ENCODE assay signal across 26 cellular contexts in the genomic region with DNA sequence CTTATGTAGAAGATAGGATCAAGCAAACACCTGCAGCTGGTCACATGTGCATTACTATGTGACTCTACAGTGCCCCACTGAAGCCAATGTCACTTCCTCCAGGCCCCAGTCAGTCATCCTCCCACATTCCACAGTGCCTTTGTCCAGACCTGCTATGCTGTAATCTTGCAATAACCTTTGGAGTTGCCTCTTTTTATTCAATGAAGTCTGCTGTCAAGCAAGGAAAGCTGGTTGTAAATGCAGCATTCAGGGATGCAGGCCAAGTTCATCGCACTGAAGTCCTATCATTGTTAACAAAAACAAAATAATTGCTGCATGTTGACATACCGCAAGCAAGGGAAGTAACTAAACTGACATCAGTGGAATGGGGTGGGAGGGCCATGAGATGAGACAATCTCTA.
A peak's percentile ranks its signal among the peaks of the same experiment; 100 is the strongest.
DNase-seq lines count a peak whose midpoint lies in the region; ATAC-seq, FAIRE-seq and TF ChIP-seq lines count a peak whose summit lies in the region.
"Had no signal": no experiment of that assay in that cellular context is flagged by ENCODE, and none has a peak within 500 bp of the region (broad histone marks: within the 10 kb centered on the region; RNA-seq: fewer than 3 reads in every experiment).

No MANE protein-coding gene starts in this region.

- no CpG with 5 or more reads among the region's 2 CpGs for WGBS in mesendoderm (ENCODE audit: extremely low coverage, insufficient coverage, low lambda C conversion rate)

- H3K9ac ChIP-seq in endothelial cell of umbilical vein (replicated peaks; ENCODE audit: extremely low read depth, insufficient read depth, low read length): no peak overlapping the region
- no peak overlapping the region for H3K9ac ChIP-seq in mesendoderm (ENCODE audit: low read length)
- H3K9ac ChIP-seq: SK-N-SH had no signal

- dilution Hi-C loops in endothelial cell of umbilical vein (cut with MboI; ENCODE audit: extremely low pct_ligation_motif_present, low sequenced_read_pairs): no loop called here

- TF ChIP-seq POLR2A in endothelial cell of umbilical vein (IDR thresholded peaks at IDR 0.05; ENCODE audit: low read depth, low read length): no peak

- no peaks in the 10 kb centered on the region for H3K9me1 ChIP-seq in endothelial cell of umbilical vein (replicated peaks; ENCODE audit: control insufficient read depth, extremely low read depth, insufficient read depth, low read length)

- no peak overlapping the region for H2BK120ac ChIP-seq in mesendoderm (ENCODE audit: low read depth, low read length)

- no TSS peak for BruUV-seq in endothelial cell of umbilical vein (replicated peaks; lab: Mats Ljungman, UMichigan)

- no peak overlapping the region for H3K23ac ChIP-seq in mesendoderm (ENCODE audit: low read length)

- H3K4me1 ChIP-seq in endothelial cell of umbilical vein (ENCODE audit: control insufficient read depth, extremely low read depth, insufficient read depth, low read length): peaks cover 15% of the 10 kb centered on the region
- H3K4me1 ChIP-seq in mesendoderm (ENCODE audit: control insufficient read depth, low read depth, low read length): no peaks in the 10 kb centered on the region

- H3K4me2 ChIP-seq in endothelial cell of umbilical vein (ENCODE audit: insufficient read depth, low read length) (no peak overlapping the region), mesendoderm (ENCODE audit: low read length) (no peak overlapping the region)
- H3K4me2 ChIP-seq: SK-N-SH had no signal

- intact Hi-C loops in endothelial cell of umbilical vein (cut with micrococcal nuclease): loop anchor here (5.0 kb wide), 1 partner anchor 87 kb away; no protein-coding TSS in a partner anchor
- intact Hi-C loops in left colon (cut with DNase I, micrococcal nuclease): no loop called here
- intact Hi-C loops in activated CD4-positive, alpha-beta T cell treated with anti-CD3 and anti-CD28 coated beads, Interleukin-2, amount 10 ng/mL, durations not matched to agents 24 days and 14 days (cut with micrococcal nuclease): no loop called here

- no peak overlapping the region for H2BK5ac ChIP-seq in mesendoderm (ENCODE audit: low read length)

- peaks cover 6% of the 10 kb centered on the region for H3K4me1 Mint-ChIP-seq in activated CD4-positive, alpha-beta T cell treated with anti-CD3 and anti-CD28 coated beads, Interleukin-2, amount 10 ng/mL, durations not matched to agents 24 days and 14 days

- no peak overlapping the region for H2AK5ac ChIP-seq in mesendoderm (ENCODE audit: low read length)

- ATAC-seq in left colon (peak; percentile 59), HG02973 (IDR thresholded peaks at IDR 0.05; ENCODE audit: unreplicated experiment) (no peak)
- ATAC-seq: activated CD4-positive, alpha-beta T cell treated with anti-CD3 and anti-CD28 coated beads for 36 hours; activated T-cell treated with anti-CD3 and anti-CD28 coated beads, Interleukin-2, amount 50 U/mL, for 4 hours; heart left ventricle; left lung; naive thymus-derived CD8-positive, alpha-beta T cell; T-helper 17 cell had no signal

- H3K79me1 ChIP-seq in mesendoderm (ENCODE audit: low read length): no peaks in the 10 kb centered on the region

- no peaks in the 10 kb centered on the region for H4K20me1 ChIP-seq in endothelial cell of umbilical vein (replicated peaks; ENCODE audit: control insufficient read depth, extremely low read depth, insufficient read depth, low read length)

- H3K4me3 ChIP-seq in endothelial cell of umbilical vein (replicated peaks in 1 of 3; ENCODE audit: insufficient read depth in 1 of 3, low read depth in 1 of 3, low read length in 3 of 3) (no peak overlapping the region), mesendoderm (ENCODE audit: low read length) (no peak overlapping the region)
- H3K4me3 ChIP-seq: adrenal gland, coronary artery, heart left ventricle, left lung, upper lobe of left lung had no signal

- no peak overlapping the region for H2BK15ac ChIP-seq in mesendoderm (replicated peaks; ENCODE audit: low read depth)

- H3K36me3 ChIP-seq in endothelial cell of umbilical vein (ENCODE audit: control insufficient read depth in 2 of 2, extremely low read depth in 1 of 2, insufficient read depth in 2 of 2, low read length in 2 of 2): no peaks in the 10 kb centered on the region
- H3K36me3 ChIP-seq in mesendoderm (ENCODE audit: control insufficient read depth, insufficient read depth, low read length): no peaks in the 10 kb centered on the region
- H3K36me3 ChIP-seq: adrenal gland, heart left ventricle, left lung, upper lobe of left lung had no signal

- no peak overlapping the region for H3K4ac ChIP-seq in mesendoderm (ENCODE audit: low read depth, low read length)

- H3K36me3 Mint-ChIP-seq in activated CD4-positive, alpha-beta T cell treated with anti-CD3 and anti-CD28 coated beads, Interleukin-2, amount 10 ng/mL, durations not matched to agents 24 days and 14 days (ENCODE audit: low read depth): no peaks in the 10 kb centered on the region
- H3K36me3 Mint-ChIP-seq: brain; naive thymus-derived CD8-positive, alpha-beta T cell had no signal

- H2AFZ ChIP-seq in endothelial cell of umbilical vein (ENCODE audit: low read depth, low read length): no peak overlapping the region

- DNase-seq in COR-L47 (lab: John Stamatoyannopoulos, UW) (peak; percentile 37), NCI-H2029 treated with DMSO at 0.1 percent for 48 hours (lab: John Stamatoyannopoulos, UW) (peak; percentile 20), endothelial cell of umbilical vein (ENCODE audit: low read depth, low spot score) (peak; percentile 46), left colon (no peak), mesendoderm (no peak), NCI-H146 (lab: John Stamatoyannopoulos, UW) (no peak)
- no peak for DNase-seq in activated CD4-positive, alpha-beta T cell treated with anti-CD3 and anti-CD28 coated beads, Interleukin-2, amount 10 ng/mL, durations not matched to agents 24 days and 14 days
- DNase-seq: activated CD4-positive, alpha-beta T cell treated with anti-CD3 and anti-CD28 coated beads for 36 hours; activated naive CD4-positive, alpha-beta T cell; activated T-cell treated with anti-CD3 and anti-CD28 coated beads, Interleukin-2, amount 50 U/mL, for 4 hours; adrenal gland; DND-41; endodermal cell; heart left ventricle; left lung; naive thymus-derived CD8-positive, alpha-beta T cell; NCI-H510A; occipital lobe; SK-N-SH; T-helper 17 cell; upper lobe of left lung had no signal

- no peak overlapping the region for H4K5ac ChIP-seq in mesendoderm (ENCODE audit: low read length)

- CTCF ChIA-PET in endothelial cell of umbilical vein (lab: Charles Lee): no interaction called here

- no peaks in the 10 kb centered on the region for H3K9me3 ChIP-seq in endothelial cell of umbilical vein (replicated peaks; ENCODE audit: control insufficient read depth, insufficient read depth, low read length)
- H3K9me3 ChIP-seq: adrenal gland, left lung, SK-N-SH, upper lobe of left lung had no signal

- H3K27me3 ChIP-seq in endothelial cell of umbilical vein (ENCODE audit: control insufficient read depth in 2 of 2, insufficient read depth in 2 of 2, low read length in 2 of 2) (no peaks in the 10 kb centered on the region), mesendoderm (ENCODE audit: insufficient read depth, low read length, poor library complexity) (no peaks in the 10 kb centered on the region)
- H3K27me3 ChIP-seq: adrenal gland, upper lobe of left lung had no signal

- H3K4me3 Mint-ChIP-seq in activated CD4-positive, alpha-beta T cell treated with anti-CD3 and anti-CD28 coated beads, Interleukin-2, amount 10 ng/mL, durations not matched to agents 24 days and 14 days: no peak overlapping the region
- H3K4me3 Mint-ChIP-seq: activated CD4-positive, alpha-beta T cell treated with anti-CD3 and anti-CD28 coated beads for 36 hours; activated T-cell treated with anti-CD3 and anti-CD28 coated beads, Interleukin-2, amount 50 U/mL, for 4 hours; brain; endodermal cell; mesothelial cell of epicardium; naive thymus-derived CD8-positive, alpha-beta T cell; T-helper 17 cell had no signal

- H3K27me3 Mint-ChIP-seq in activated CD4-positive, alpha-beta T cell treated with anti-CD3 and anti-CD28 coated beads, Interleukin-2, amount 10 ng/mL, durations not matched to agents 24 days and 14 days: peaks cover 21% of the 10 kb centered on the region

- TF ChIP-seq CTCF in endothelial cell of umbilical vein (IDR thresholded peaks at IDR 0.05; ENCODE audit: extremely low read depth in 1 of 2, insufficient read depth in 1 of 2, low read depth in 1 of 2, low read length in 2 of 2): no peak

- H4K8ac ChIP-seq in mesendoderm (ENCODE audit: low read depth, low read length): no peak overlapping the region

- POLR2A ChIA-PET in endothelial cell of umbilical vein (lab: Charles Lee): no interaction called here

- H3K18ac ChIP-seq in mesendoderm (ENCODE audit: low read length): no peak overlapping the region

- H3K27ac ChIP-seq in endothelial cell of umbilical vein (ENCODE audit: insufficient read depth, low read depth, low read length) (no peak overlapping the region), mesendoderm (ENCODE audit: low read depth, low read length) (no peak overlapping the region)
- H3K27ac ChIP-seq: adrenal gland, coronary artery, heart left ventricle, left lung, upper lobe of left lung had no signal

- no peak overlapping the region for H3K27ac Mint-ChIP-seq in activated CD4-positive, alpha-beta T cell treated with anti-CD3 and anti-CD28 coated beads, Interleukin-2, amount 10 ng/mL, durations not matched to agents 24 days and 14 days
- H3K27ac Mint-ChIP-seq: activated CD4-positive, alpha-beta T cell treated with anti-CD3 and anti-CD28 coated beads for 36 hours; brain; endodermal cell; mesothelial cell of epicardium; T-helper 17 cell had no signal

- H3K79me2 ChIP-seq in endothelial cell of umbilical vein (ENCODE audit: control insufficient read depth, insufficient read depth, low read length) (no peaks in the 10 kb centered on the region), mesendoderm (ENCODE audit: control insufficient read depth, insufficient read depth, low read length) (no peaks in the 10 kb centered on the region)

- no peak for FAIRE-seq in endothelial cell of umbilical vein (lab: Jason Lieb, UNC)
- FAIRE-seq: H54 had no signal

- H3K56ac ChIP-seq in mesendoderm (ENCODE audit: low read length): no peak overlapping the region

- H3K9me3 Mint-ChIP-seq in activated CD4-positive, alpha-beta T cell treated with anti-CD3 and anti-CD28 coated beads, Interleukin-2, amount 10 ng/mL, durations not matched to agents 24 days and 14 days: peaks cover 6% of the 10 kb centered on the region
- H3K9me3 Mint-ChIP-seq: activated T-cell treated with anti-CD3 and anti-CD28 coated beads, Interleukin-2, amount 50 U/mL, for 4 hours; endodermal cell; naive thymus-derived CD8-positive, alpha-beta T cell had no signal

TF ChIP-seq in endothelial cell of umbilical vein, 7 proteins besides CTCF, POLR2A, EP300 and RAD21 (continues in another document):
- TF ChIP-seq EZH2 (IDR thresholded peaks at IDR 0.05; ENCODE audit: borderline replicate concordance, low read depth, low read length, severe bottlenecking) (no peak), MAX (IDR thresholded peaks at IDR 0.05; ENCODE audit: insufficient read depth, insufficient read length) (no peak), GATA2 (IDR thresholded peaks at IDR 0.05; ENCODE audit: insufficient read depth, insufficient read length, low read depth, low read length) (no peak)

Comparison
In these comparisons a context has a peak if more than half of its experiments do, and no peak if none do; other contexts are left out.
1. DNase-seq: peak in COR-L47 (single experiment), NCI-H2029 treated with DMSO at 0.1 percent for 48 hours (single experiment) and endothelial cell of umbilical vein (single experiment); none in left colon (0 of 2), activated CD4-positive, alpha-beta T cell treated with anti-CD3 and anti-CD28 coated beads, Interleukin-2, amount 10 ng/mL, durations not matched to agents 24 days and 14 days (single experiment), mesendoderm (single experiment) and NCI-H146 (single experiment).